ENCODE assay signal across 1 cellular context in the genomic region with DNA sequence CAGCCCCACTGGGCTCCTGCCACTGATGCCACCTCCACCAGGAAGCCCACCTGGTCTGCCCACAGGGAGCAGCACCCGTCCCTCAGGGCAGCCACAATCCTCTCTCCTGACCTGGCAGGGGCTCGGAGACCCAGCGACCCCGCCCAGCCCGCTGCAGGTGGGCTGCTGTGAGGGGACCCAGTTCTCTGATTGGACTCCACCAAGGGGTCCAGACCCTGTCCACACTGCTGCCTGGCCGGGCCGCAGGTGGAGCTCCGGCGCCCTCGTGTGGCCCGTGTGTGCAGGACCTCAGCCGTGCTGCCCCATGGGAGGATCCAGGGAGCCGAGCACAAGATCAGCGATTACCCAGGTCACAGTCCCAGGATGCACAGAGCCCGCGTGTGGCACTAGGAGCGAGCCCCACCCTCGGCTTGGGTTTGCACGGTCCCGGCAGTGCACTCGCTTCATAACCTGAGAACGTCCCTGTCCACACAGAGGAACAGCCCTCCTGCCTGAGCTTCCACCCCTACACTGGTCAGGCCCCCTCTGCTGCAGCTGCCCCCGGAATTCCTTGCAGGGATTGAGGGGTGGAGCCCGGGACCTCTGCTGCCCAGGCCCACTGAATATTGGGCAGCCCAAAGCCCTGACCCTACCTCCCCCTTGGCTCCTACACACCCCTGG.
TF ChIP-seq lines count a peak whose summit lies in the region.

No MANE protein-coding gene starts in this region.

TF ChIP-seq in K562, 482 proteins besides CTCF, POLR2A, EP300 and RAD21 (continued from another document):
- TF ChIP-seq, protein P1, sequence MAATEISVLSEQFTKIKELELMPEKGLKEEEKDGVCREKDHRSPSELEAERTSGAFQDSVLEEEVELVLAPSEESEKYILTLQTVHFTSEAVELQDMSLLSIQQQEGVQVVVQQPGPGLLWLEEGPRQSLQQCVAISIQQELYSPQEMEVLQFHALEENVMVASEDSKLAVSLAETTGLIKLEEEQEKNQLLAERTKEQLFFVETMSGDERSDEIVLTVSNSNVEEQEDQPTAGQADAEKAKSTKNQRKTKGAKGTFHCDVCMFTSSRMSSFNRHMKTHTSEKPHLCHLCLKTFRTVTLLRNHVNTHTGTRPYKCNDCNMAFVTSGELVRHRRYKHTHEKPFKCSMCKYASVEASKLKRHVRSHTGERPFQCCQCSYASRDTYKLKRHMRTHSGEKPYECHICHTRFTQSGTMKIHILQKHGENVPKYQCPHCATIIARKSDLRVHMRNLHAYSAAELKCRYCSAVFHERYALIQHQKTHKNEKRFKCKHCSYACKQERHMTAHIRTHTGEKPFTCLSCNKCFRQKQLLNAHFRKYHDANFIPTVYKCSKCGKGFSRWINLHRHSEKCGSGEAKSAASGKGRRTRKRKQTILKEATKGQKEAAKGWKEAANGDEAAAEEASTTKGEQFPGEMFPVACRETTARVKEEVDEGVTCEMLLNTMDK (IDR thresholded peaks at IDR 0.05; ENCODE audit: borderline replicate concordance, insufficient read depth, low read depth, low read length, poor library complexity, severe bottlenecking): peak; percentile 48
- peak; percentile 53; the same call in 1 of the 2 replicates for TF ChIP-seq ZNF263 (CRISPR knock-in tag; IDR thresholded peaks at IDR 0.05; ENCODE audit: borderline replicate concordance)
- TF ChIP-seq ZBTB7A (IDR thresholded peaks at IDR 0.05; ENCODE audit: borderline replicate concordance, control insufficient read depth, low read depth, low read length): peak; percentile 43; the same call in 1 of the 2 replicates
- peak; percentile 56; the same call in 1 of the 2 replicates for TF ChIP-seq SMARCA5 (IDR thresholded peaks at IDR 0.05)
- TF ChIP-seq ZFP36 (IDR thresholded peaks at IDR 0.05; ENCODE audit: low read depth, low read length, partially characterized antibody): peak; percentile 97
- TF ChIP-seq HMGN3 (IDR thresholded peaks at IDR 0.05; ENCODE audit: borderline replicate concordance, extremely low read depth, insufficient read length, low read depth, low read length): peak; percentile 40
- TF ChIP-seq SMC3 (conservative IDR thresholded peaks at IDR 0.05; ENCODE audit: insufficient read depth, low read depth, low read length): peak; percentile 79; the same call in 1 of the 2 replicates
- TF ChIP-seq BCL6 (CRISPR knock-in tag; IDR thresholded peaks at IDR 0.05): no peak
- peak; percentile 56; the same call in 1 of the 2 replicates for TF ChIP-seq BCOR (IDR thresholded peaks at IDR 0.05)
- TF ChIP-seq PCBP2 (IDR thresholded peaks at IDR 0.05; ENCODE audit: low read depth, low read length, poor library complexity, severe bottlenecking): no peak
- peak; percentile 13; the same call in 1 of the 2 replicates for TF ChIP-seq RB1 (IDR thresholded peaks at IDR 0.05; ENCODE audit: low read depth)
- peak; percentile 96 for TF ChIP-seq STAG1 (CRISPR knock-in tag; IDR thresholded peaks at IDR 0.05; ENCODE audit: borderline replicate concordance)
- no peak for TF ChIP-seq MAFK (IDR thresholded peaks at IDR 0.05; ENCODE audit: low read length)
- peak; percentile 33 for TF ChIP-seq RBM25 (IDR thresholded peaks at IDR 0.05; ENCODE audit: low read depth, low read length, severe bottlenecking)
- 0 out of 2 replicates have a peak, but pooled peaks have one; percentile 26 for TF ChIP-seq CTBP1 (IDR thresholded peaks at IDR 0.05; ENCODE audit: borderline replicate concordance)
- TF ChIP-seq NEUROD1 (IDR thresholded peaks at IDR 0.05; ENCODE audit: borderline replicate concordance, low read depth, low read length, partially characterized antibody): peak; percentile 36
- TF ChIP-seq ARID2 (IDR thresholded peaks at IDR 0.05): 0 out of 2 replicates have a peak, but pooled peaks have one; percentile 25
- TF ChIP-seq, protein P2, sequence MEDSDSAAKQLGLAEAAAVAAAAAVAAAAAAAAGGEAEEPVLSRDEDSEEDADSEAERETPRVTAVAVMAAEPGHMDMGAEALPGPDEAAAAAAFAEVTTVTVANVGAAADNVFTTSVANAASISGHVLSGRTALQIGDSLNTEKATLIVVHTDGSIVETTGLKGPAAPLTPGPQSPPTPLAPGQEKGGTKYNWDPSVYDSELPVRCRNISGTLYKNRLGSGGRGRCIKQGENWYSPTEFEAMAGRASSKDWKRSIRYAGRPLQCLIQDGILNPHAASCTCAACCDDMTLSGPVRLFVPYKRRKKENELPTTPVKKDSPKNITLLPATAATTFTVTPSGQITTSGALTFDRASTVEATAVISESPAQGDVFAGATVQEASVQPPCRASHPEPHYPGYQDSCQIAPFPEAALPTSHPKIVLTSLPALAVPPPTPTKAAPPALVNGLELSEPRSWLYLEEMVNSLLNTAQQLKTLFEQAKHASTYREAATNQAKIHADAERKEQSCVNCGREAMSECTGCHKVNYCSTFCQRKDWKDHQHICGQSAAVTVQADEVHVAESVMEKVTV (CRISPR knock-in tag; IDR thresholded peaks at IDR 0.05): peak; percentile 64
- TF ChIP-seq CC2D1A (IDR thresholded peaks at IDR 0.05): peak; percentile 47; the same call in 1 of the 2 replicates
- TF ChIP-seq, protein P3, sequence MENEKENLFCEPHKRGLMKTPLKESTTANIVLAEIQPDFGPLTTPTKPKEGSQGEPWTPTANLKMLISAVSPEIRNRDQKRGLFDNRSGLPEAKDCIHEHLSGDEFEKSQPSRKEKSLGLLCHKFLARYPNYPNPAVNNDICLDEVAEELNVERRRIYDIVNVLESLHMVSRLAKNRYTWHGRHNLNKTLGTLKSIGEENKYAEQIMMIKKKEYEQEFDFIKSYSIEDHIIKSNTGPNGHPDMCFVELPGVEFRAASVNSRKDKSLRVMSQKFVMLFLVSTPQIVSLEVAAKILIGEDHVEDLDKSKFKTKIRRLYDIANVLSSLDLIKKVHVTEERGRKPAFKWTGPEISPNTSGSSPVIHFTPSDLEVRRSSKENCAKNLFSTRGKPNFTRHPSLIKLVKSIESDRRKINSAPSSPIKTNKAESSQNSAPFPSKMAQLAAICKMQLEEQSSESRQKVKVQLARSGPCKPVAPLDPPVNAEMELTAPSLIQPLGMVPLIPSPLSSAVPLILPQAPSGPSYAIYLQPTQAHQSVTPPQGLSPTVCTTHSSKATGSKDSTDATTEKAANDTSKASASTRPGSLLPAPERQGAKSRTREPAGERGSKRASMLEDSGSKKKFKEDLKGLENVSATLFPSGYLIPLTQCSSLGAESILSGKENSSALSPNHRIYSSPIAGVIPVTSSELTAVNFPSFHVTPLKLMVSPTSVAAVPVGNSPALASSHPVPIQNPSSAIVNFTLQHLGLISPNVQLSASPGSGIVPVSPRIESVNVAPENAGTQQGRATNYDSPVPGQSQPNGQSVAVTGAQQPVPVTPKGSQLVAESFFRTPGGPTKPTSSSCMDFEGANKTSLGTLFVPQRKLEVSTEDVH (IDR thresholded peaks at IDR 0.05; ENCODE audit: low read depth, partially characterized antibody): no peak
